In the genomic region with DNA sequence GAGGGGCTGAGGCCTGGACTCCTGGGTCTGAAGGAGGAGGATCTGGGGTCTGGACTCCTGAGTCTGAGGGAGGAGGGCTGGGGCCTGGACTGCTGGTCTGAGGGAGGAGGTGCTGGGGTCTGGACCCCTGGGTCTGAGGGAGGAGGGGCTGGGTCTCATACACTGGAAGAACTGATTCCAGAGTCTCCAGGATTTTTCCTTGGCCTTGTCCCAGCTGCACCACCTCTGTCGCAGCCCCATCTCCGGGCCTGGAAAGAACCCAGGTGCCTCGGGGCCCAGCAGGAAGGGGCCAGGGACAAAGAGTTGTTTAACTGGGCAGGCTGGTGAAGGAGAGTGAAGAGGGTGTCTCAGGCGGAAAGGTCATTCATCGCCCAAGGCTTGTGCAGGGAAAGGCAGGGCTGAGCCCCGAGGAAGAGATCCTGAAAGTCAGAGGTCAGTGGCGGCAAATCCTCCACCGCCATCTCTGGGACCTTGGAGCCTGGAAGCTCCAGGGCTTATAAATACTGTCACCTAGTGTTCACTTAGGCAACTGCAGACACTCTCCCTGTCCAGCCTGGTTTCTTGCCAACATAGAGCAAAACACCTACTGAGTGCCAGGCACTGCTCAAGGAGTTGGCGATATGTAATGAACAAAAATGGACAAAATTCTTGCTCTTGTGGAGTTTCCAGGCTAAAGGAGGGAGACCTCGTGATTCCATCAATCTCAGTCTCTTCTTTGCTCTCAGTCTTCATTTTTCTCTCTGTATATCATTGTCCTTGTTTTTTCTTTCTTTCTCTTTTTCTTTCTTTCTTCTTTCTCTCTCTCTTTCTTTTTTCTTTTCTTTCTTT, we compare ENCODE assay signal across 8 cellular contexts. TPM values are rescaled to one million over a fixed set of nuclear protein-coding genes. Genes with fewer than 3 reads are reported as not detected.
DNase-seq lines count a peak whose midpoint lies in the region; ATAC-seq, FAIRE-seq and TF ChIP-seq lines count a peak whose summit lies in the region.

No MANE protein-coding gene starts in this region.

- H3K36me3 ChIP-seq in Peyer's patch: no peaks in the 10 kb centered on the region
- no peaks in the 10 kb centered on the region for H3K36me3 ChIP-seq in pancreas

- peak; percentile 96 to 98 (median 98) for TF ChIP-seq CTCF in Peyer's patch (IDR thresholded peaks at IDR 0.05)
- TF ChIP-seq CTCF in pancreas (IDR thresholded peaks at IDR 0.05): peak; percentile 64 to 96 (median 92)

- peak; percentile 74 to 93 (median 86) for ATAC-seq in pancreas
- no peak for ATAC-seq in GM21367 (IDR thresholded peaks at IDR 0.05; ENCODE audit: unreplicated experiment)

- no peak for FAIRE-seq in pancreas (lab: Jason Lieb, UNC)

- H3K27ac ChIP-seq in Peyer's patch (peak overlapping the region; percentile 28 to 93 (median 56)), pancreas (no peak overlapping the region)

- 9 to 12% methylated on average over 10 of the region's 10 CpGs for WGBS in pancreas, 2 donors

- peak; percentile 59 for DNase-seq in stimulated activated CD4-positive, alpha-beta T cell treated with anti-CD3 and anti-CD28 coated beads, Interleukin-1b, Interleukin-23, amount 100 ng/mL, for 48 hours
- no peak for DNase-seq in stimulated activated CD4-positive, alpha-beta T cell treated with anti-CD3 and anti-CD28 coated beads, Interleukin-12 subunit alpha, Interleukin-12 subunit beta, amount 100 ng/mL, for 4 hours
- DNase-seq in KG1 (lab: John Stamatoyannopoulos, UW): peak; percentile 88
- peak; percentile 52 to 81 (median 61) for DNase-seq in Peyer's patch
- peak; percentile 34 for DNase-seq in activated naive CD4-positive, alpha-beta T cell treated with anti-CD3 and anti-CD28 coated beads, Interleukin-2, amount 50 U/mL, for 16 hours
- peak; percentile 70 for DNase-seq in germinal center (ENCODE audit: low spot score)
- DNase-seq in pancreas: peak in 3 of 6 donors; percentile 36 to 63 (median 36)

- intact Hi-C loops in pancreas (cut with DNase I): loop anchor here in 2 of 3 donors (5.0 kb wide), 2 partner anchors 38 to 43 kb away; no protein-coding TSS in a partner anchor

- H3K9me3 ChIP-seq in Peyer's patch: no peaks in the 10 kb centered on the region
- no peaks in the 10 kb centered on the region for H3K9me3 ChIP-seq in pancreas

- H3K27me3 ChIP-seq in Peyer's patch (no peaks in the 10 kb centered on the region), pancreas (no peaks in the 10 kb centered on the region)

- H3K4me1 ChIP-seq in Peyer's patch (peaks cover 0 to 32% (median 13%) of the 10 kb centered on the region in 4 donors), pancreas (no peaks in the 10 kb centered on the region)

- no peak for TF ChIP-seq POLR2A in Peyer's patch (IDR thresholded peaks at IDR 0.05)

- H3K4me3 ChIP-seq in Peyer's patch (no peak overlapping the region), pancreas (peak overlapping the region in 1 of 4 donors; percentile 9)

RNA-seq across cellular contexts. Expression of a gene that starts 4.4 kb away (rescaled TPM):
- 10 to 100 TPM in 3 of 4 donors, 1 to 10 TPM in 1; 5.1 to 54.5 (median 33.1) TPM for total RNA-seq in Peyer's patch
- total RNA-seq in pancreas: 1 to 10 TPM in 3 of 6 donors, under 1 TPM in 3; 0.43 to 2.6 (median 0.82) TPM
- 1 to 10 TPM; 1.3 to 1.5 TPM for polyA plus RNA-seq in pancreas

RNA-seq across cellular contexts. Expression of a gene that starts 17.1 kb away (rescaled TPM):
- total RNA-seq in Peyer's patch (1 to 10 TPM in 1 of 4 donors, under 1 TPM in 1, not detected in 2; 0.27 to 1.7 TPM), pancreas (1 to 10 TPM in 1 of 6 donors, under 1 TPM in 5; 0.09 to 1.2 (median 0.24) TPM)
- under 1 TPM; 0.42 to 0.49 TPM for polyA plus RNA-seq in pancreas

RNA-seq across cellular contexts. Expression of a gene that starts 30.4 kb away (rescaled TPM):
- total RNA-seq in Peyer's patch (10 to 100 TPM; 25.0 to 56.1 (median 40.8) TPM), pancreas (10 to 100 TPM in 3 of 6 donors, 1 to 10 TPM in 3; 6.6 to 20.1 (median 10.5) TPM)
- polyA plus RNA-seq in pancreas: 10 to 100 TPM; 22.3 to 23.0 TPM

RNA-seq across cellular contexts. Expression of a gene that starts 41.9 kb away (rescaled TPM):
- total RNA-seq in Peyer's patch: 10 to 100 TPM in 2 of 4 donors, 1 to 10 TPM in 2; 5.4 to 22.1 (median 11.8) TPM
- total RNA-seq in pancreas: 1 to 10 TPM; 3.0 to 7.7 (median 3.9) TPM
- 1 to 10 TPM; 1.9 to 2.0 TPM for polyA plus RNA-seq in pancreas

Comparison
In these comparisons a context has a peak if more than half of its experiments do, and no peak if none do; other contexts are left out.
1. H3K27ac ChIP-seq: peak in Peyer's patch (4 of 4); none in pancreas (0 of 4).